Comparison of ENCODE assay signal across 8 cellular contexts in the genomic region with DNA sequence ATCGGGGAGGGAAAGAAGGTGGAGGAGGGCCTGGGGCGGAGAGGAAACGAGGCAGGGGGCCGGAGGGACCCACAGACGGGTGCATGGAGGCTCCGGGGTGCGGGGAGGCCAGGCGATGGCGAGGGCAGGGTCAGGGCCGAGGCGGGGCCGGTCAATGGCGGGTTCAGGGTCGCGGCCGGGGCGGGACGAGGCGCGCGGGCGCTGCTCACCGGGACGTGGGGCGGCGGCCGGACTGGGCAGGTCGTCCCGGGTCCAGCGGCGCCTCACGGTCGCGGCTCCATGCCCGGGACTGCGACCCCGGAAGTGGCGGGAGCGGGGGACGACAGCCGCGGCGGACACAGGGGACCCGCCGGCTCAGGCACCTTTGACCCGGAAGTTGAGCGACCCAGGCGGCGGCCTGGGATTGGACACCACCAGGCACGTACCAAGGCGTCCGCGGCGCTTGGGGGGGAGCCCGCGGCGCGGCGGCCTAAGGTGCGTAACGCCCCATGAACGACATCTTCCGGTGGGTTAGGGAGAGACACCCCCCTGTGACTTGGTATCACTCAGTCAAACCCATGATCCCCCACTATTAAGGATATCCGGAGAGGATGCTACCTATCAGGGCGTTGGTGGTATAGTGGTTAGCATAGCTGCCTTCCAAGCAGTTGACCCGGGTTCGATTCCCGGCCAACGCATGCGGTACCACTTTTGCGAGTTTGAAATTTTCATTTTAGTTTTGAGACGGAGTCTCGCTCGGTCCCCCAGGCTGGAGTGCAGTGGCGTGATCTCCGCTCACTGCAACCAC. TPM values are rescaled to one million over a fixed set of nuclear protein-coding genes. Genes with fewer than 3 reads are reported as not detected.
A peak's percentile ranks its signal among the peaks of the same experiment; 100 is the strongest.
DNase-seq lines count a peak whose midpoint lies in the region; ATAC-seq and TF ChIP-seq lines count a peak whose summit lies in the region.

A gene (minus strand): TSS at position 378 of the 787 bp plus-strand sequence. CDS start 3,936 bp downstream, outside the sequence.

- H3K27me3 ChIP-seq in left ventricle myocardium inferior (ENCODE audit: low read depth) = no peaks in the 10 kb centered on the region

- TF ChIP-seq POLR2A in GM15510 (IDR thresholded peaks at IDR 0.05; ENCODE audit: borderline replicate concordance, extremely low read depth, insufficient read length) = peak; percentile 65

- H3K4me3 ChIP-seq in left ventricle myocardium inferior = peak within 1 kb of the TSS; percentile 88

- peaks cover 26% of the 10 kb centered on the region for H3K36me3 ChIP-seq in left ventricle myocardium inferior

- peak; percentile 96 for DNase-seq in NCI-H1694 treated with DMSO at 0.1 percent for 48 hours (lab: John Stamatoyannopoulos, UW)
- DNase-seq in T-helper 17 cell = peak; percentile 91 to 95 (median 94)
- DNase-seq in amygdala (lab: John Stamatoyannopoulos, UW) = peak; percentile 74 to 99 (median 94)
- peak; percentile 97 for DNase-seq in left ventricle myocardium inferior
- DNase-seq in progenitor cell of endocrine pancreas (ENCODE audit: low spot score, unreplicated experiment) = peak; percentile 98
- DNase-seq in ureter (ENCODE audit: low spot score) = peak; percentile 99

- H3K9me3 ChIP-seq in T-helper 17 cell (ENCODE audit: control insufficient read depth, low read length, poor library complexity, severe bottlenecking) (no peaks in the 10 kb centered on the region), left ventricle myocardium inferior (replicated peaks) (no peaks in the 10 kb centered on the region)

- H3K9me3 Mint-ChIP-seq in progenitor cell of endocrine pancreas (ENCODE audit: low read depth) = no peaks in the 10 kb centered on the region

- ATAC-seq in HG02885 (IDR thresholded peaks at IDR 0.05; ENCODE audit: poor library complexity, unreplicated experiment) (peak; percentile 90), T-helper 17 cell (peak; percentile 95)

- H3K27ac Mint-ChIP-seq in T-helper 17 cell (peak within 1 kb of the TSS; percentile 98), progenitor cell of endocrine pancreas (peak within 1 kb of the TSS; percentile 99)

- H3K4me3 Mint-ChIP-seq in T-helper 17 cell = peak within 1 kb of the TSS; percentile 100
- peak within 1 kb of the TSS; percentile 95 for H3K4me3 Mint-ChIP-seq in progenitor cell of endocrine pancreas (ENCODE audit: low read depth)

- H3K27me3 Mint-ChIP-seq in T-helper 17 cell = no peaks in the 10 kb centered on the region
- no peaks in the 10 kb centered on the region for H3K27me3 Mint-ChIP-seq in progenitor cell of endocrine pancreas

- TF ChIP-seq CTCF in left ventricle myocardium inferior (IDR thresholded peaks at IDR 0.05; ENCODE audit: borderline replicate concordance) = peak; percentile 43
- peak; percentile 22 for TF ChIP-seq CTCF in progenitor cell of endocrine pancreas (IDR thresholded peaks at IDR 0.05; ENCODE audit: unreplicated experiment)

- H3K27ac ChIP-seq in left ventricle myocardium inferior (replicated peaks) = peak within 1 kb of the TSS; percentile 94

- H3K36me3 Mint-ChIP-seq in T-helper 17 cell (ENCODE audit: low read depth) = no peaks in the 10 kb centered on the region
- peaks cover 4% of the 10 kb centered on the region for H3K36me3 Mint-ChIP-seq in progenitor cell of endocrine pancreas (ENCODE audit: insufficient read depth)

- intact Hi-C loops in left ventricle myocardium inferior (cut with micrococcal nuclease) = no loop called here

- H3K4me1 Mint-ChIP-seq in T-helper 17 cell = peaks cover 30% of the 10 kb centered on the region
- H3K4me1 Mint-ChIP-seq in progenitor cell of endocrine pancreas (ENCODE audit: low read depth) = peaks cover 15% of the 10 kb centered on the region

- H3K4me1 ChIP-seq in left ventricle myocardium inferior = peaks cover 41% of the 10 kb centered on the region

RNA-seq across cellular contexts. Expression of the gene that starts here (rescaled TPM):
- total RNA-seq in T-helper 17 cell (10 to 100 TPM; 84.1 to 91.8 TPM), left ventricle myocardium inferior (52.5 TPM), progenitor cell of endocrine pancreas (48.9 and 50.3 TPM in 2 replicates), ureter (94.8 TPM)

Comparison
In these comparisons a context has a peak if more than half of its experiments do, and no peak if none do; other contexts are left out.
1. Peak in every context shown above with its lines: DNase-seq, ATAC-seq, H3K4me3 ChIP-seq and H3K27ac ChIP-seq.